ENCODE assay signal across 25 cellular contexts in the genomic region with DNA sequence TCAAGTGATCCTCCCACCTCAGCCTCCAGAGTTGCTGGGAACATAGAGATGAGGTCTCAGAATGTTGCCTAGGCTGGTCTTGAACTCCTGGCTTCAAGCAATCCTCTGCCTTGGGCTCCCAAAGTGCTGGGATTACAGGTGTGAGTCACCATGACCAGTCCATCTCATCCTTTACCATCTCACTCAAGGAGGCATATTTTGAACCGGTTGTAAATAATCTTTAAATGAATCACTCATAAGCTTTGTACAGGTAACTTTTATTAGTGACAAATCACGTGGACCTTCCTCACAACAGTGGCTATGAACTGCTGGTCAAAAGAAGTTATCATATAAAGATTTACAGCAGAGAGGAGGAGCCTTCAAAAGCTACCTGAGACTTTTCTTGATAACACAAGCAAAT.
A peak's percentile ranks its signal among the peaks of the same experiment; 100 is the strongest.
DNase-seq lines count a peak whose midpoint lies in the region; ATAC-seq and TF ChIP-seq lines count a peak whose summit lies in the region.
"Had no signal": no experiment of that assay in that cellular context is flagged by ENCODE, and none has a peak within 500 bp of the region (broad histone marks: within the 10 kb centered on the region; RNA-seq: fewer than 3 reads in every experiment).

No MANE protein-coding gene starts in this region.

- H3K27me3 Mint-ChIP-seq in MCF 10A (ENCODE audit: insufficient read depth, unreplicated experiment): no peaks in the 10 kb centered on the region
- peaks cover 2% of the 10 kb centered on the region for H3K27me3 Mint-ChIP-seq in neural progenitor cell (ENCODE audit: insufficient read depth, low read depth)

- H3K27ac Mint-ChIP-seq in MCF 10A (ENCODE audit: low read depth, unreplicated experiment): no peak overlapping the region
- H3K27ac Mint-ChIP-seq in neural progenitor cell: no peak overlapping the region
- H3K27ac Mint-ChIP-seq: CD8-positive, alpha-beta T cell had no signal

- ATAC-seq in left colon: peak; percentile 82
- ATAC-seq: CD8-positive, alpha-beta T cell had no signal

- DNase-seq in MCF 10A (ENCODE audit: unreplicated experiment) (peak; percentile 6), breast epithelium (ENCODE audit: low spot score in 2 of 2) (no peak), left colon (no peak), NCI-H526 (lab: John Stamatoyannopoulos, UW) (no peak), neural progenitor cell (ENCODE audit: low spot score) (no peak), ureter (ENCODE audit: low spot score) (no peak)
- no peak for DNase-seq in activated T-cell treated with anti-CD3 and anti-CD28 coated beads, Interleukin-2, amount 50 U/mL, for 48 hours
- DNase-seq: AML-193; C1 segment of cervical spinal cord; CD8-positive, alpha-beta T cell; GOT3; HCEC 1CT; KG1; MV-4-11; NCI-H1105 treated with DMSO at 0.1 percent for 48 hours; NCI-H1694; NCI-H2081; NCI-H2171; NCI-H345; NCI-H524; NCI-H82; SHP77 had no signal

- TF ChIP-seq CTCF in MCF 10A (IDR thresholded peaks at IDR 0.05; ENCODE audit: unreplicated experiment): no peak
- no peak for TF ChIP-seq CTCF in breast epithelium (IDR thresholded peaks at IDR 0.05)
- TF ChIP-seq CTCF in neural progenitor cell (IDR thresholded peaks at IDR 0.05): no peak

- H3K9ac ChIP-seq in duodenal mucosa (ENCODE audit: low read depth in 1 of 2, low read length in 2 of 2): no peak overlapping the region
- no peak overlapping the region for H3K9ac ChIP-seq in neural progenitor cell

- H3K4me3 Mint-ChIP-seq in MCF 10A (ENCODE audit: unreplicated experiment) (no peak overlapping the region), neural progenitor cell (no peak overlapping the region)
- H3K4me3 Mint-ChIP-seq: CD8-positive, alpha-beta T cell had no signal

- H3K27ac ChIP-seq in breast epithelium (no peak overlapping the region), duodenal mucosa (ENCODE audit: low read depth, low read length) (peak overlapping the region; percentile 1), neural progenitor cell (no peak overlapping the region)
- H3K27ac ChIP-seq: 22Rv1, HL-60 had no signal

- POLR2A ChIA-PET in MCF 10A (lab: Yijun Ruan, JAX): no interaction called here

- no peaks in the 10 kb centered on the region for H3K36me3 ChIP-seq in breast epithelium
- peaks cover 13 to 37% of the 10 kb centered on the region in 2 donors for H3K36me3 ChIP-seq in duodenal mucosa (ENCODE audit: control insufficient read depth in 1 of 2, insufficient read depth in 2 of 2, low read length in 2 of 2)
- H3K36me3 ChIP-seq in neural progenitor cell: no peaks in the 10 kb centered on the region

- H3K4me1 Mint-ChIP-seq in MCF 10A (ENCODE audit: insufficient read depth, unreplicated experiment) (peaks cover 6% of the 10 kb centered on the region), neural progenitor cell (peaks cover 10% of the 10 kb centered on the region)

- no peaks in the 10 kb centered on the region for H3K79me2 ChIP-seq in neural progenitor cell (ENCODE audit: low read depth)

- H3K27me3 ChIP-seq in breast epithelium: no peaks in the 10 kb centered on the region
- H3K27me3 ChIP-seq in duodenal mucosa (ENCODE audit: control insufficient read depth in 1 of 2, insufficient read depth in 2 of 2, low read length in 2 of 2): no peaks in the 10 kb centered on the region
- H3K27me3 ChIP-seq in neural progenitor cell: no peaks in the 10 kb centered on the region

- H2AFZ ChIP-seq in neural progenitor cell (replicated peaks): no peak overlapping the region

- H3K4me3 ChIP-seq in breast epithelium (no peak overlapping the region), duodenal mucosa (ENCODE audit: low read depth in 1 of 2, low read length in 2 of 2) (no peak overlapping the region), neural progenitor cell (no peak overlapping the region)

- H3K4me2 ChIP-seq in neural progenitor cell: no peak overlapping the region

- intact Hi-C loops in MCF 10A (cut with micrococcal nuclease) (no loop called here), breast epithelium (cut with DNase I; ENCODE audit: low total_unique reads) (no loop called here), left colon (cut with DNase I, micrococcal nuclease) (no loop called here)

- peaks cover 8% of the 10 kb centered on the region for H3K9me3 Mint-ChIP-seq in MCF 10A (ENCODE audit: unreplicated experiment)
- peaks cover 3% of the 10 kb centered on the region for H3K9me3 Mint-ChIP-seq in neural progenitor cell
- H3K9me3 Mint-ChIP-seq: CD8-positive, alpha-beta T cell had no signal

- TF ChIP-seq POLR2A in breast epithelium (IDR thresholded peaks at IDR 0.05): no peak

- H3K4me1 ChIP-seq in breast epithelium (no peaks in the 10 kb centered on the region), duodenal mucosa (ENCODE audit: control insufficient read depth in 1 of 2, insufficient read depth in 2 of 2, low read length in 2 of 2) (no peaks in the 10 kb centered on the region), neural progenitor cell (no peaks in the 10 kb centered on the region)

- H3K36me3 Mint-ChIP-seq in MCF 10A (ENCODE audit: insufficient read depth, unreplicated experiment) (no peaks in the 10 kb centered on the region), neural progenitor cell (no peaks in the 10 kb centered on the region)
- H3K36me3 Mint-ChIP-seq: CD8-positive, alpha-beta T cell had no signal

- BruUV-seq in MCF 10A (replicated peaks; lab: Mats Ljungman, UMichigan): no TSS peak

- CTCF ChIA-PET in MCF 10A (lab: Yijun Ruan, JAX): interaction anchor here (0.6 kb wide), 1 partner anchor 609 kb away, joined by 3 read pairs; no protein-coding TSS in a partner anchor

- H3K9me3 ChIP-seq in breast epithelium (no peaks in the 10 kb centered on the region), duodenal mucosa (ENCODE audit: control insufficient read depth in 1 of 2, low read length in 2 of 2) (no peaks in the 10 kb centered on the region), neural progenitor cell (ENCODE audit: low read depth) (no peaks in the 10 kb centered on the region)

- H4K20me1 ChIP-seq in neural progenitor cell (ENCODE audit: low read depth): no peaks in the 10 kb centered on the region

- no peaks in the 10 kb centered on the region for H3F3A ChIP-seq in neural progenitor cell (ENCODE audit: low read depth)
